10 cellular contexts compared by ENCODE assay signal in the genomic region with DNA sequence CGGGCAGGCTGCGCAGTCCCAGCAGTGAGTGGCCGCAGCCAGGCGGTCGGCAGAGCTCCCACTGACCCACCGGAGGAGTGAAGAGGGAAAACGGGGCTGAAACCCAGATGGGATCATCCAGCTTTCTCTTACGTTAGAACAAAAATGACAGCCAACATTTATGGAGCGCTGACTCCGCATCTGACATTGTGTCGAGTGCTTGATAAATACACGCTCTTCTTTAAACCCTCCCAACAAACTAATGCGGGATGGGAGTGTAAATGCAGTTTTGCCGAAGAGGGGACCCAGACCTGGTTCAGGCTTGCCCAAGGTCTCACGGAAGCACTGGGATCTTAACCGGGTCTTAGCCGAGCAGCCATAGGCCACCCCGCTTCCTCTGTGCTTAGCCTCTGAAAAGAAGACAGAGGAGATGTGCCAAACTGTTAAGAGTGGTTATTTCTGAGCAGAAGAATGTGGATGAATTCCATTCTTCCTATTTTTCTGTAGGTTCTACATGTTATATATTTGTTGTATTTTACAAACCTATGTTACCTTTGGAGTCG. TPM values are rescaled to one million over a fixed set of nuclear protein-coding genes. Genes with fewer than 3 reads are reported as not detected.
DNase-seq lines count a peak whose midpoint lies in the region; ATAC-seq and TF ChIP-seq lines count a peak whose summit lies in the region.
"Had no signal": no experiment of that assay in that cellular context is flagged by ENCODE, and none has a peak within 500 bp of the region (broad histone marks: within the 10 kb centered on the region; RNA-seq: fewer than 3 reads in every experiment).

No MANE protein-coding gene starts in this region.

- H3K4me3 ChIP-seq in foreskin fibroblast (ENCODE audit: low read depth in 1 of 2, low read length in 2 of 2) (peak overlapping the region; percentile 45 to 49), retinal pigment epithelial cell (ENCODE audit: low read length) (peak overlapping the region; percentile 44)
- H3K4me3 ChIP-seq: MG63 had no signal

- POLR2A ChIA-PET in RWPE1 (lab: Yijun Ruan, JAX; ENCODE audit: low non-redundant PET) = no interaction called here

- CTCF ChIA-PET in RWPE1 (lab: Yijun Ruan, JAX) = interaction anchor here (0.6 to 3.9 kb wide), 3 partner anchors 68 to 265 kb away, joined by 3 to 13 read pairs (median 3); no protein-coding TSS in a partner anchor

- DNase-seq in G401 (ENCODE audit: low spot score) = peak; percentile 44
- no peak for DNase-seq in RWPE1 (ENCODE audit: low spot score)
- DNase-seq in foreskin fibroblast = no peak
- DNase-seq in retinal pigment epithelial cell (ENCODE audit: low read depth) = no peak
- no peak for DNase-seq in LoVo (ENCODE audit: low spot score)
- no peak for DNase-seq in DMS53 treated with DMSO at 0.1 percent for 48 hours (lab: John Stamatoyannopoulos, UW; ENCODE audit: unreplicated experiment)
- DNase-seq: MG63 had no signal

- in situ Hi-C loops in G401 (cut with HindIII; ENCODE audit: low sequenced_read_pairs) = no loop called here

- ATAC-seq in GM21786 (IDR thresholded peaks at IDR 0.05; ENCODE audit: unreplicated experiment) (no peak), GM21717 (IDR thresholded peaks at IDR 0.05; ENCODE audit: unreplicated experiment) (no peak)

- TF ChIP-seq CTCF in RWPE1 (conservative IDR thresholded peaks at IDR 0.05; ENCODE audit: low read depth) (no peak), foreskin fibroblast (IDR thresholded peaks at IDR 0.05; ENCODE audit: low read depth, low read length) (no peak), retinal pigment epithelial cell (conservative IDR thresholded peaks at IDR 0.05; ENCODE audit: low read depth, low read length) (no peak)

- peak overlapping the region; percentile 87 for H3K27ac ChIP-seq in RWPE1

RNA-seq across cellular contexts. Expression of gene GRHL3, which starts 3.5 kb away (rescaled TPM):
- 1.5 and 2.6 TPM in 2 replicates for total RNA-seq in G401 (2014; rRNA removed; shearing (Covaris generic))
- total RNA-seq: pulmonary artery endothelial cell had no signal
